Comparison of ENCODE assay signal across 8 cellular contexts in genomic region chr1:85581138-85581801, GRCh38. TPM values are rescaled to one million over a fixed set of nuclear protein-coding genes. Genes with fewer than 3 reads are reported as not detected.
DNase-seq lines count a peak whose midpoint lies in the region; ATAC-seq and TF ChIP-seq lines count a peak whose summit lies in the region.

No MANE protein-coding gene starts in this region.

- intact Hi-C loops in lower leg skin (cut with DNase I; ENCODE audit: low total_unique reads) = loop anchor here (10.0 kb wide), 1 partner anchor 76 kb away; no protein-coding TSS in a partner anchor

- H3K4me1 Mint-ChIP-seq in stimulated activated effector memory CD8-positive, alpha-beta T cell treated with anti-CD3 and anti-CD28 coated beads, Interleukin-12 subunit alpha, Interleukin-12 subunit beta, amount 100 ng/mL, for 72 hours = peaks cover 21% of the 10 kb centered on the region

- peaks cover 5% of the 10 kb centered on the region for H3K36me3 Mint-ChIP-seq in stimulated activated effector memory CD8-positive, alpha-beta T cell treated with anti-CD3 and anti-CD28 coated beads, Interleukin-12 subunit alpha, Interleukin-12 subunit beta, amount 100 ng/mL, for 72 hours

- TF ChIP-seq CTCF in lower leg skin (IDR thresholded peaks at IDR 0.05) = peak in 1 of 3 donors; percentile 15

- DNase-seq in SIG-M5 treated with dmso at 0.1 percent for 504 hours (lab: John Stamatoyannopoulos, UW; ENCODE audit: unreplicated experiment) (peak; percentile 8), SIG-M5 (lab: John Stamatoyannopoulos, UW) (no peak), HUDEP-2 (lab: John Stamatoyannopoulos, UW; ENCODE audit: unreplicated experiment in 76 of 76) (peak in 70 of 76 experiments; percentile 13 to 89 (median 60)), dermis blood vessel endothelial cell (peak; percentile 56), lower leg skin (ENCODE audit: low spot score in 2 of 2) (peak in 1 of 2 donors; percentile 94), SHP77 treated with DMSO at 0.1 percent for 48 hours (lab: John Stamatoyannopoulos, UW) (no peak)
- peak; percentile 32 to 65 for DNase-seq in stimulated activated effector memory CD8-positive, alpha-beta T cell treated with anti-CD3 and anti-CD28 coated beads, Interleukin-12 subunit alpha, Interleukin-12 subunit beta, amount 100 ng/mL, for 72 hours (ENCODE audit: low spot score in 2 of 2)

- no peak overlapping the region for H3K27ac Mint-ChIP-seq in stimulated activated effector memory CD8-positive, alpha-beta T cell treated with anti-CD3 and anti-CD28 coated beads, Interleukin-12 subunit alpha, Interleukin-12 subunit beta, amount 100 ng/mL, for 72 hours

- WGBS in lower leg skin, 2 donors = 1 to 3% methylated on average over 42 to 45 of the region's 45 CpGs

- H3K4me3 ChIP-seq in lower leg skin (ENCODE audit: low read depth, poor library complexity, severe bottlenecking) = peak overlapping the region; percentile 89

- H3K9me3 Mint-ChIP-seq in stimulated activated effector memory CD8-positive, alpha-beta T cell treated with anti-CD3 and anti-CD28 coated beads, Interleukin-12 subunit alpha, Interleukin-12 subunit beta, amount 100 ng/mL, for 72 hours = no peaks in the 10 kb centered on the region

- TF ChIP-seq POLR2A in lower leg skin (IDR thresholded peaks at IDR 0.05) = no peak

- no peak for ATAC-seq in SK-N-SH treated with all-trans-retinoic acid at 6 μM for 48 hours
- ATAC-seq in stimulated activated effector memory CD8-positive, alpha-beta T cell treated with anti-CD3 and anti-CD28 coated beads, Interleukin-12 subunit alpha, Interleukin-12 subunit beta, amount 100 ng/mL, for 72 hours = peak; percentile 70

- peak overlapping the region; percentile 70 for H3K4me3 Mint-ChIP-seq in stimulated activated effector memory CD8-positive, alpha-beta T cell treated with anti-CD3 and anti-CD28 coated beads, Interleukin-12 subunit alpha, Interleukin-12 subunit beta, amount 100 ng/mL, for 72 hours

TF ChIP-seq in SK-N-SH treated with all-trans-retinoic acid at 6 μM for 48 hours, 23 proteins besides CTCF, POLR2A, EP300 and RAD21 (continues in another document):
- TF ChIP-seq ARNTL (CRISPR knock-in tag; IDR thresholded peaks at IDR 0.05; ENCODE audit: borderline replicate concordance, low read depth) (no peak), ZNF565 (CRISPR knock-in tag; conservative IDR thresholded peaks at IDR 0.05; ENCODE audit: low read depth) (no peak), POU6F1 (CRISPR knock-in tag; IDR thresholded peaks at IDR 0.05; ENCODE audit: borderline replicate concordance, low read depth) (no peak; the same call in 1 of the 2 replicates), ZFP30 (CRISPR knock-in tag; IDR thresholded peaks at IDR 0.05) (no peak), TSHZ2 (CRISPR knock-in tag; IDR thresholded peaks at IDR 0.05) (no peak), CREB5 (CRISPR knock-in tag; IDR thresholded peaks at IDR 0.05; ENCODE audit: low read depth) (no peak; the same call in 1 of the 2 replicates), ZFP3 (CRISPR knock-in tag; IDR thresholded peaks at IDR 0.05) (peak; percentile 57; the same call in 1 of the 2 replicates), ZC3H10 (CRISPR knock-in tag; IDR thresholded peaks at IDR 0.05) (peak; percentile 63; the same call in 1 of the 2 replicates), ZNF70 (CRISPR knock-in tag; IDR thresholded peaks at IDR 0.05) (no peak), RARB (CRISPR knock-in tag; IDR thresholded peaks at IDR 0.05) (peak; percentile 79; the same call in 1 of the 2 replicates), TCF4 (CRISPR knock-in tag; IDR thresholded peaks at IDR 0.05; ENCODE audit: borderline replicate concordance) (no peak), ISL1 (CRISPR knock-in tag; IDR thresholded peaks at IDR 0.05) (no peak), ESRRG (CRISPR knock-in tag; IDR thresholded peaks at IDR 0.05) (0 out of 2 replicates have a peak, but pooled peaks have one; percentile 81), PPARA (CRISPR knock-in tag; IDR thresholded peaks at IDR 0.05; ENCODE audit: borderline replicate concordance) (no peak), ZNF8 (CRISPR knock-in tag; IDR thresholded peaks at IDR 0.05) (no peak), OSR1 (CRISPR knock-in tag; IDR thresholded peaks at IDR 0.05) (no peak), CSRNP3 (CRISPR knock-in tag; IDR thresholded peaks at IDR 0.05) (peak; percentile 74), TOX (CRISPR knock-in tag; IDR thresholded peaks at IDR 0.05; ENCODE audit: borderline replicate concordance) (no peak), PATZ1 (CRISPR knock-in tag; IDR thresholded peaks at IDR 0.05; ENCODE audit: borderline replicate concordance) (peak; percentile 41), GLIS3 (CRISPR knock-in tag; IDR thresholded peaks at IDR 0.05) (peak; percentile 98)

RNA-seq across cellular contexts. Expression of gene CCN1, which starts 0.7 kb away (rescaled TPM):
- total RNA-seq in dermis blood vessel endothelial cell = 148 and 234 TPM in 2 replicates
- 100 to 1,000 TPM in 2 of 4 donors, 10 to 100 TPM in 2; 47.1 to 174 (median 80.4) TPM for total RNA-seq in lower leg skin

Comparison
In these comparisons a context has a peak if more than half of its experiments do, and no peak if none do; other contexts are left out.
1. DNase-seq: peak in SIG-M5 treated with dmso at 0.1 percent for 504 hours (single experiment), HUDEP-2 (70 of 76), dermis blood vessel endothelial cell (single experiment) and stimulated activated effector memory CD8-positive, alpha-beta T cell treated with anti-CD3 and anti-CD28 coated beads, Interleukin-12 subunit alpha, Interleukin-12 subunit beta, amount 100 ng/mL, for 72 hours (2 of 2); none in SIG-M5 (single experiment) and SHP77 treated with DMSO at 0.1 percent for 48 hours (single experiment).